ENCODE assay signal across 8 cellular contexts in genomic region chr12:107320031-107320928, GRCh38.
DNase-seq lines count a peak whose midpoint lies in the region; ATAC-seq, FAIRE-seq and TF ChIP-seq lines count a peak whose summit lies in the region.

No MANE protein-coding gene starts in this region.

- no peaks in the 10 kb centered on the region for H3K9me3 ChIP-seq in psoas muscle
- H3K9me3 ChIP-seq in vagina, result no peaks in the 10 kb centered on the region

- ATAC-seq in psoas muscle (peak in 1 of 4 donors; percentile 23), GM19328 (IDR thresholded peaks at IDR 0.05; ENCODE audit: unreplicated experiment) (no peak)

- H3K36me3 ChIP-seq in psoas muscle (ENCODE audit: insufficient read depth in 1 of 2, low read depth in 1 of 2) (no peaks in the 10 kb centered on the region), vagina (no peaks in the 10 kb centered on the region)

- peaks cover 0 to 60% (median 3%) of the 10 kb centered on the region in 3 donors for H3K27me3 ChIP-seq in psoas muscle (ENCODE audit: insufficient read depth in 3 of 3, low read length in 2 of 3)
- H3K27me3 ChIP-seq in vagina, result no peaks in the 10 kb centered on the region

- TF ChIP-seq CTCF in fibroblast of pulmonary artery (IDR thresholded peaks at IDR 0.05; ENCODE audit: low read length, missing control alignments), result no peak
- TF ChIP-seq CTCF in psoas muscle (IDR thresholded peaks at IDR 0.05), result no peak
- no peak for TF ChIP-seq CTCF in vagina (IDR thresholded peaks at IDR 0.05)

- DNase-seq in DMS79 (lab: John Stamatoyannopoulos, UW) (peak; percentile 47), NCI-H226 (peak; percentile 80), activated T-helper 1 cell treated with Interleukin-2 at 50 U/mL for 16 hours (ENCODE audit: low read depth) (peak; percentile 70), fibroblast of pulmonary artery (ENCODE audit: low read depth) (peak; percentile 45), psoas muscle (peak; percentile 22 to 67), vagina (ENCODE audit: extremely low spot score in 2 of 2) (no peak), urothelium cell line (ENCODE audit: low spot score) (no peak)

- no peak for TF ChIP-seq POLR2A in vagina (IDR thresholded peaks at IDR 0.05)

- H3K4me1 ChIP-seq in psoas muscle, result peaks cover 11% of the 10 kb centered on the region
- peaks cover 34% of the 10 kb centered on the region for H3K4me1 ChIP-seq in vagina

- FAIRE-seq in urothelium cell line (lab: Jason Lieb, UNC), result no peak

- WGBS in psoas muscle, 3 donors, result 1% methylated on average over 49 of the region's 49 CpGs

- H3K27ac ChIP-seq in psoas muscle (no peak overlapping the region), vagina (no peak overlapping the region)

- intact Hi-C loops in psoas muscle (cut with DNase I) (no loop called here), vagina (cut with DNase I) (no loop called here)

- H3K4me3 ChIP-seq in fibroblast of pulmonary artery (replicated peaks; ENCODE audit: low read depth, low read length), result peak overlapping the region; percentile 30
- peak overlapping the region; percentile 57 for H3K4me3 ChIP-seq in psoas muscle
- H3K4me3 ChIP-seq in vagina, result peak overlapping the region; percentile 46 to 54

Comparison
In these comparisons a context has a peak if more than half of its experiments do, and no peak if none do; other contexts are left out.
1. DNase-seq: peak in DMS79 (single experiment), NCI-H226 (single experiment), activated T-helper 1 cell treated with Interleukin-2 at 50 U/mL for 16 hours (single experiment), fibroblast of pulmonary artery (single experiment) and psoas muscle (2 of 2); none in vagina (0 of 2) and urothelium cell line (single experiment).
2. Peak in every context shown above with its lines, with median percentiles within 50 percentile points of each other: H3K4me3 ChIP-seq.